ENCODE assay signal across 10 cellular contexts in genomic region chr9:128454991-128455390, GRCh38. TPM values are rescaled to one million over a fixed set of nuclear protein-coding genes. Genes with fewer than 3 reads are reported as not detected.
DNase-seq lines count a peak whose midpoint lies in the region; ATAC-seq and TF ChIP-seq lines count a peak whose summit lies in the region.
"Had no signal": no experiment of that assay in that cellular context is flagged by ENCODE, and none has a peak within 500 bp of the region (broad histone marks: within the 10 kb centered on the region; RNA-seq: fewer than 3 reads in every experiment).

No MANE protein-coding gene starts in this region.

- no peaks in the 10 kb centered on the region for H3K27me3 Mint-ChIP-seq in activated CD8-positive, alpha-beta T cell treated with anti-CD3 and anti-CD28 coated beads, Interleukin-2, amount 10 ng/mL, durations not matched to agents 7 days and 5 days (ENCODE audit: low read depth)
- H3K27me3 Mint-ChIP-seq in natural killer cell treated with Interleukin-12 subunit alpha and Interleukin-12 subunit beta and Interleukin-15 and Interleukin-18, amount 100 ng/mL, for 72 hours, result no peaks in the 10 kb centered on the region

- H3K36me3 ChIP-seq in H7 (replicated peaks; ENCODE audit: control insufficient read depth, insufficient read depth, low read length) (no peaks in the 10 kb centered on the region), left ventricle myocardium inferior (peaks cover 3% of the 10 kb centered on the region)

- no peak for TF ChIP-seq CTCF in left ventricle myocardium inferior (IDR thresholded peaks at IDR 0.05; ENCODE audit: borderline replicate concordance)

- H3K9me3 Mint-ChIP-seq in activated CD8-positive, alpha-beta T cell treated with anti-CD3 and anti-CD28 coated beads, Interleukin-2, amount 10 ng/mL, durations not matched to agents 7 days and 5 days (ENCODE audit: insufficient read depth), result no peaks in the 10 kb centered on the region
- no peaks in the 10 kb centered on the region for H3K9me3 Mint-ChIP-seq in natural killer cell treated with Interleukin-12 subunit alpha and Interleukin-12 subunit beta and Interleukin-15 and Interleukin-18, amount 100 ng/mL, for 72 hours

- peak; percentile 2 for DNase-seq in NCI-H2107 treated with DMSO at 0.1 percent for 48 hours (lab: John Stamatoyannopoulos, UW; ENCODE audit: unreplicated experiment)
- DNase-seq in NCI-H2107 (lab: John Stamatoyannopoulos, UW), result no peak
- peak in 2 of 3 experiments; percentile 67 to 87 for DNase-seq in NCI-H1417 (lab: John Stamatoyannopoulos, UW)
- no peak for DNase-seq in activated CD8-positive, alpha-beta T cell treated with anti-CD3 and anti-CD28 coated beads, Interleukin-2, amount 10 ng/mL, durations not matched to agents 7 days and 5 days
- DNase-seq in natural killer cell treated with Interleukin-12 subunit alpha and Interleukin-12 subunit beta and Interleukin-15 and Interleukin-18, amount 100 ng/mL, for 72 hours (ENCODE audit: low spot score), result no peak
- no peak for DNase-seq in H7
- no peak for DNase-seq in COR-L47 (lab: John Stamatoyannopoulos, UW)
- no peak for DNase-seq in left ventricle myocardium inferior
- DNase-seq: brain microvascular endothelial cell had no signal

- ATAC-seq in activated CD8-positive, alpha-beta T cell treated with anti-CD3 and anti-CD28 coated beads, Interleukin-2, amount 10 ng/mL, durations not matched to agents 7 days and 5 days, result no peak
- ATAC-seq in natural killer cell treated with Interleukin-12 subunit alpha and Interleukin-12 subunit beta and Interleukin-15 and Interleukin-18, amount 100 ng/mL, for 72 hours, result no peak

- H3K27me3 ChIP-seq in H7 (ENCODE audit: control insufficient read depth, insufficient read depth, low read length) (peaks cover 33% of the 10 kb centered on the region), left ventricle myocardium inferior (ENCODE audit: low read depth) (no peaks in the 10 kb centered on the region)
- H3K27me3 ChIP-seq: brain microvascular endothelial cell had no signal

- peak overlapping the region; percentile 20 for H3K4me3 Mint-ChIP-seq in activated CD8-positive, alpha-beta T cell treated with anti-CD3 and anti-CD28 coated beads, Interleukin-2, amount 10 ng/mL, durations not matched to agents 7 days and 5 days
- H3K4me3 Mint-ChIP-seq in natural killer cell treated with Interleukin-12 subunit alpha and Interleukin-12 subunit beta and Interleukin-15 and Interleukin-18, amount 100 ng/mL, for 72 hours, result peak overlapping the region; percentile 96

- H3K36me3 Mint-ChIP-seq in activated CD8-positive, alpha-beta T cell treated with anti-CD3 and anti-CD28 coated beads, Interleukin-2, amount 10 ng/mL, durations not matched to agents 7 days and 5 days (ENCODE audit: low read depth), result peaks cover 12% of the 10 kb centered on the region
- no peaks in the 10 kb centered on the region for H3K36me3 Mint-ChIP-seq in natural killer cell treated with Interleukin-12 subunit alpha and Interleukin-12 subunit beta and Interleukin-15 and Interleukin-18, amount 100 ng/mL, for 72 hours

- peaks cover 40% of the 10 kb centered on the region for H3K4me1 ChIP-seq in left ventricle myocardium inferior

- POLR2A ChIA-PET in activated CD8-positive, alpha-beta T cell treated with anti-CD3 and anti-CD28 coated beads, Interleukin-2, amount 10 ng/mL, durations not matched to agents 7 days and 5 days (lab: Charles Lee), result no interaction called here

- peaks cover 30% of the 10 kb centered on the region for H3K4me1 Mint-ChIP-seq in activated CD8-positive, alpha-beta T cell treated with anti-CD3 and anti-CD28 coated beads, Interleukin-2, amount 10 ng/mL, durations not matched to agents 7 days and 5 days (ENCODE audit: low read depth)
- H3K4me1 Mint-ChIP-seq in natural killer cell treated with Interleukin-12 subunit alpha and Interleukin-12 subunit beta and Interleukin-15 and Interleukin-18, amount 100 ng/mL, for 72 hours (ENCODE audit: low read depth in 2 of 2), result peaks cover 12 to 21% of the 10 kb centered on the region in 2 donors

- H3K9me3 ChIP-seq in left ventricle myocardium inferior (replicated peaks), result no peaks in the 10 kb centered on the region

- intact Hi-C loops in left ventricle myocardium inferior (cut with micrococcal nuclease), result no loop called here

- CTCF ChIA-PET in activated CD8-positive, alpha-beta T cell treated with anti-CD3 and anti-CD28 coated beads, Interleukin-2, amount 10 ng/mL, durations not matched to agents 7 days and 5 days (lab: Charles Lee), result interaction anchor here (1.3 kb wide), 1 partner anchor 16 kb away, joined by 5 read pairs; no protein-coding TSS in a partner anchor

- H3K27ac Mint-ChIP-seq in activated CD8-positive, alpha-beta T cell treated with anti-CD3 and anti-CD28 coated beads, Interleukin-2, amount 10 ng/mL, durations not matched to agents 7 days and 5 days, result peak overlapping the region; percentile 72
- peak overlapping the region; percentile 79 to 89 for H3K27ac Mint-ChIP-seq in natural killer cell treated with Interleukin-12 subunit alpha and Interleukin-12 subunit beta and Interleukin-15 and Interleukin-18, amount 100 ng/mL, for 72 hours

- H3K4me3 ChIP-seq in H7 (ENCODE audit: insufficient read depth, low read depth, low read length), result no peak overlapping the region
- no peak overlapping the region for H3K4me3 ChIP-seq in left ventricle myocardium inferior

- no peak overlapping the region for H3K27ac ChIP-seq in left ventricle myocardium inferior (replicated peaks)
- H3K27ac ChIP-seq: SK-N-MC had no signal

RNA-seq across cellular contexts. Expression of gene ODF2, which starts 0.8 kb away (rescaled TPM):
- total RNA-seq in activated CD8-positive, alpha-beta T cell treated with anti-CD3 and anti-CD28 coated beads, Interleukin-2, amount 10 ng/mL, durations not matched to agents 7 days and 5 days, result 10 to 100 TPM; 77.5 to 82.8 TPM
- 10 to 100 TPM; 55.4 to 95.2 TPM for total RNA-seq in natural killer cell treated with Interleukin-12 subunit alpha and Interleukin-12 subunit beta and Interleukin-15 and Interleukin-18, amount 100 ng/mL, for 72 hours
- 12.0 and 15.8 TPM in 2 replicates for total RNA-seq in H7 (2014; rRNA removed; shearing (Covaris generic))
- total RNA-seq in left ventricle myocardium inferior, result 16.7 TPM

RNA-seq across cellular contexts. Expression of gene CERCAM, which starts 34.3 kb away (rescaled TPM):
- total RNA-seq in activated CD8-positive, alpha-beta T cell treated with anti-CD3 and anti-CD28 coated beads, Interleukin-2, amount 10 ng/mL, durations not matched to agents 7 days and 5 days, result 1 to 10 TPM; 3.9 to 4.2 TPM
- total RNA-seq in natural killer cell treated with Interleukin-12 subunit alpha and Interleukin-12 subunit beta and Interleukin-15 and Interleukin-18, amount 100 ng/mL, for 72 hours, result 1 to 10 TPM; 7.4 TPM
- total RNA-seq in H7 (2014; rRNA removed; shearing (Covaris generic)), result 12.6 and 15.5 TPM in 2 replicates
- total RNA-seq in left ventricle myocardium inferior, result 8.5 TPM

RNA-seq across cellular contexts. Expression of gene GLE1, which starts 49.5 kb away (rescaled TPM):
- total RNA-seq in activated CD8-positive, alpha-beta T cell treated with anti-CD3 and anti-CD28 coated beads, Interleukin-2, amount 10 ng/mL, durations not matched to agents 7 days and 5 days, result 10 to 100 TPM; 46.5 to 47.7 TPM
- 10 to 100 TPM; 40.6 to 41.9 TPM for total RNA-seq in natural killer cell treated with Interleukin-12 subunit alpha and Interleukin-12 subunit beta and Interleukin-15 and Interleukin-18, amount 100 ng/mL, for 72 hours
- total RNA-seq in H7 (2014; rRNA removed; shearing (Covaris generic)), result 21.2 and 24.5 TPM in 2 replicates
- total RNA-seq in left ventricle myocardium inferior, result 18.8 TPM

Comparison
In these comparisons a context has a peak if more than half of its experiments do, and no peak if none do; other contexts are left out.
1. DNase-seq: peak in NCI-H2107 treated with DMSO at 0.1 percent for 48 hours (single experiment) and NCI-H1417 (2 of 3); none in NCI-H2107 (single experiment), activated CD8-positive, alpha-beta T cell treated with anti-CD3 and anti-CD28 coated beads, Interleukin-2, amount 10 ng/mL, durations not matched to agents 7 days and 5 days (single experiment), natural killer cell treated with Interleukin-12 subunit alpha and Interleukin-12 subunit beta and Interleukin-15 and Interleukin-18, amount 100 ng/mL, for 72 hours (single experiment), H7 (single experiment), COR-L47 (single experiment) and left ventricle myocardium inferior (single experiment).